2 cellular contexts compared by ENCODE assay signal in the genomic region with DNA sequence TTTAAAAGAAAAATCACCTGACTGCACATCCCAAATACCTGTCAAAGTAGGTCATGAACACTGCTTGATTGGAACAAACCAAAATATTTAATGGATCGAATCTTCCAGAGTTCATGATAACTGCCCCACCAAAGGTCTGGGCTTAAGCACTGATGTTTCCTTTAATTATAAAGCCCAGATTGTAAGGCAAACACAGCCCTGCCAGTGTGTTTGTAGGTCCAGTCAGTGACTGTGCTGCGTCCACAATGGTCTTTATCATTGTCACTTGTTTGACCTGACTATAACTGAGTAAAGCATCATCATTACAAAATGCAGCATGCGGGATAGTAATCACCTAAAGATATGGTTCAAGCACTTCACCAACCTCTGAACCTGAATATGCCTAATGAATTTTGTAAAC.
TF ChIP-seq lines count a peak whose summit lies in the region.

No MANE protein-coding gene starts in this region.

TF ChIP-seq in liver, 16 proteins besides CTCF, POLR2A, EP300 and RAD21 (continued from another document):
- TF ChIP-seq, protein P1, sequence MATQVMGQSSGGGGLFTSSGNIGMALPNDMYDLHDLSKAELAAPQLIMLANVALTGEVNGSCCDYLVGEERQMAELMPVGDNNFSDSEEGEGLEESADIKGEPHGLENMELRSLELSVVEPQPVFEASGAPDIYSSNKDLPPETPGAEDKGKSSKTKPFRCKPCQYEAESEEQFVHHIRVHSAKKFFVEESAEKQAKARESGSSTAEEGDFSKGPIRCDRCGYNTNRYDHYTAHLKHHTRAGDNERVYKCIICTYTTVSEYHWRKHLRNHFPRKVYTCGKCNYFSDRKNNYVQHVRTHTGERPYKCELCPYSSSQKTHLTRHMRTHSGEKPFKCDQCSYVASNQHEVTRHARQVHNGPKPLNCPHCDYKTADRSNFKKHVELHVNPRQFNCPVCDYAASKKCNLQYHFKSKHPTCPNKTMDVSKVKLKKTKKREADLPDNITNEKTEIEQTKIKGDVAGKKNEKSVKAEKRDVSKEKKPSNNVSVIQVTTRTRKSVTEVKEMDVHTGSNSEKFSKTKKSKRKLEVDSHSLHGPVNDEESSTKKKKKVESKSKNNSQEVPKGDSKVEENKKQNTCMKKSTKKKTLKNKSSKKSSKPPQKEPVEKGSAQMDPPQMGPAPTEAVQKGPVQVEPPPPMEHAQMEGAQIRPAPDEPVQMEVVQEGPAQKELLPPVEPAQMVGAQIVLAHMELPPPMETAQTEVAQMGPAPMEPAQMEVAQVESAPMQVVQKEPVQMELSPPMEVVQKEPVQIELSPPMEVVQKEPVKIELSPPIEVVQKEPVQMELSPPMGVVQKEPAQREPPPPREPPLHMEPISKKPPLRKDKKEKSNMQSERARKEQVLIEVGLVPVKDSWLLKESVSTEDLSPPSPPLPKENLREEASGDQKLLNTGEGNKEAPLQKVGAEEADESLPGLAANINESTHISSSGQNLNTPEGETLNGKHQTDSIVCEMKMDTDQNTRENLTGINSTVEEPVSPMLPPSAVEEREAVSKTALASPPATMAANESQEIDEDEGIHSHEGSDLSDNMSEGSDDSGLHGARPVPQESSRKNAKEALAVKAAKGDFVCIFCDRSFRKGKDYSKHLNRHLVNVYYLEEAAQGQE (IDR thresholded peaks at IDR 0.05) = peak; percentile 59
- TF ChIP-seq FOXA2 (IDR thresholded peaks at IDR 0.05) (peak; percentile 31), SP1 (IDR thresholded peaks at IDR 0.05) (peak; percentile 40), FOXA1 (IDR thresholded peaks at IDR 0.05) (no peak), GABPA (IDR thresholded peaks at IDR 0.05 in 1 of 2, conservative IDR thresholded peaks at IDR 0.05 in 1 of 2) (no peak), HNF4A (conservative IDR thresholded peaks at IDR 0.05) (peak; percentile 44 to 45), JUND (IDR thresholded peaks at IDR 0.05) (peak in 1 of 2 donors; percentile 26), NR2F2 (IDR thresholded peaks at IDR 0.05) (no peak), EGR1 (IDR thresholded peaks at IDR 0.05; ENCODE audit: low read depth in 2 of 2) (no peak), RXRA (IDR thresholded peaks at IDR 0.05) (peak; percentile 11 to 63), HNF4G (IDR thresholded peaks at IDR 0.05) (no peak)
- TF ChIP-seq, protein P2, sequence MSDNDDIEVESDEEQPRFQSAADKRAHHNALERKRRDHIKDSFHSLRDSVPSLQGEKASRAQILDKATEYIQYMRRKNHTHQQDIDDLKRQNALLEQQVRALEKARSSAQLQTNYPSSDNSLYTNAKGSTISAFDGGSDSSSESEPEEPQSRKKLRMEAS (IDR thresholded peaks at IDR 0.05) = no peak
- TF ChIP-seq, protein P3, sequence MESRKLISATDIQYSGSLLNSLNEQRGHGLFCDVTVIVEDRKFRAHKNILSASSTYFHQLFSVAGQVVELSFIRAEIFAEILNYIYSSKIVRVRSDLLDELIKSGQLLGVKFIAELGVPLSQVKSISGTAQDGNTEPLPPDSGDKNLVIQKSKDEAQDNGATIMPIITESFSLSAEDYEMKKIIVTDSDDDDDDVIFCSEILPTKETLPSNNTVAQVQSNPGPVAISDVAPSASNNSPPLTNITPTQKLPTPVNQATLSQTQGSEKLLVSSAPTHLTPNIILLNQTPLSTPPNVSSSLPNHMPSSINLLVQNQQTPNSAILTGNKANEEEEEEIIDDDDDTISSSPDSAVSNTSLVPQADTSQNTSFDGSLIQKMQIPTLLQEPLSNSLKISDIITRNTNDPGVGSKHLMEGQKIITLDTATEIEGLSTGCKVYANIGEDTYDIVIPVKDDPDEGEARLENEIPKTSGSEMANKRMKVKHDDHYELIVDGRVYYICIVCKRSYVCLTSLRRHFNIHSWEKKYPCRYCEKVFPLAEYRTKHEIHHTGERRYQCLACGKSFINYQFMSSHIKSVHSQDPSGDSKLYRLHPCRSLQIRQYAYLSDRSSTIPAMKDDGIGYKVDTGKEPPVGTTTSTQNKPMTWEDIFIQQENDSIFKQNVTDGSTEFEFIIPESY (IDR thresholded peaks at IDR 0.05) = no peak

TF ChIP-seq in HepG2, 621 proteins besides CTCF, POLR2A, EP300 and RAD21 (continued from another document):
- TF ChIP-seq, protein P4, sequence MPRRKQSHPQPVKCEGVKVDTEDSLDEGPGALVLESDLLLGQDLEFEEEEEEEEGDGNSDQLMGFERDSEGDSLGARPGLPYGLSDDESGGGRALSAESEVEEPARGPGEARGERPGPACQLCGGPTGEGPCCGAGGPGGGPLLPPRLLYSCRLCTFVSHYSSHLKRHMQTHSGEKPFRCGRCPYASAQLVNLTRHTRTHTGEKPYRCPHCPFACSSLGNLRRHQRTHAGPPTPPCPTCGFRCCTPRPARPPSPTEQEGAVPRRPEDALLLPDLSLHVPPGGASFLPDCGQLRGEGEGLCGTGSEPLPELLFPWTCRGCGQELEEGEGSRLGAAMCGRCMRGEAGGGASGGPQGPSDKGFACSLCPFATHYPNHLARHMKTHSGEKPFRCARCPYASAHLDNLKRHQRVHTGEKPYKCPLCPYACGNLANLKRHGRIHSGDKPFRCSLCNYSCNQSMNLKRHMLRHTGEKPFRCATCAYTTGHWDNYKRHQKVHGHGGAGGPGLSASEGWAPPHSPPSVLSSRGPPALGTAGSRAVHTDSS (CRISPR knock-in tag; conservative IDR thresholded peaks at IDR 0.05) = no peak
- TF ChIP-seq MAFF (IDR thresholded peaks at IDR 0.05; ENCODE audit: low read depth, low read length) (no peak), ZNF160 (CRISPR knock-in tag; IDR thresholded peaks at IDR 0.05) (no peak), ZBTB42 (CRISPR knock-in tag; IDR thresholded peaks at IDR 0.05) (no peak)
